ENCODE assay signal across 18 cellular contexts in the genomic region with DNA sequence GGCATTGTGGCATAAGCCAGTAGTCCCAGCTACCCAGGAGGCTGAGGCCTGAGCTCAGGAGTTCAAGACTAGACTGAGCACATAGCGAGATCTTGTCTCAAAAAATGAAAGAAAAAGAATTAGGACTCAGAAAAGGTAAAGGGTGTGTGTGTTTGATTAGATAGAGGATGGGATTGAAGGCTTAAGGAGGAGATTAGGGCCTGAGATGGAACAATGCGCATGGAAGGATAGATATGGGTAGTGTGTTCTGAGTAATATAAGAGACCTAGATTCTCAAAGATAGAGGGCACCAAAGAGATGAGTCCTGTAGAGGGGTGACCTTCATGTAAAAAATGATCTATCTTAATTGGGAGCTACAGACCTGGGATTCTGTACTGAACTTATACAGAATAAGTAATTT. TPM values are rescaled to one million over a fixed set of nuclear protein-coding genes. Genes with fewer than 3 reads are reported as not detected.
DNase-seq lines count a peak whose midpoint lies in the region; ATAC-seq, FAIRE-seq and TF ChIP-seq lines count a peak whose summit lies in the region.
"Had no signal": no experiment of that assay in that cellular context is flagged by ENCODE, and none has a peak within 500 bp of the region (broad histone marks: within the 10 kb centered on the region; RNA-seq: fewer than 3 reads in every experiment).

No MANE protein-coding gene starts in this region.

- TF ChIP-seq EP300 in K562 (IDR thresholded peaks at IDR 0.05; ENCODE audit: low read length): peak; percentile 68; the same call in 1 of the 2 replicates

- H2AFZ ChIP-seq in K562 (ENCODE audit: low read depth, low read length): no peak overlapping the region

- TF ChIP-seq POLR2A in K562 (conservative IDR thresholded peaks at IDR 0.05): no peak
- no peak for TF ChIP-seq POLR2A in testis (IDR thresholded peaks at IDR 0.05)

- H3K4me1 Mint-ChIP-seq in activated naive CD8-positive, alpha-beta T cell (ENCODE audit: low read depth): peaks cover 18% of the 10 kb centered on the region
- peaks cover 17% of the 10 kb centered on the region for H3K4me1 Mint-ChIP-seq in activated naive CD8-positive, alpha-beta T cell treated with anti-CD3 and anti-CD28 coated beads for 36 hours

- no peak overlapping the region for H3K27ac ChIP-seq in K562 (ENCODE audit: extremely low read depth, low read depth, low read length)
- H3K27ac ChIP-seq in testis: no peak overlapping the region
- H3K27ac ChIP-seq: vagina had no signal

- no peak overlapping the region for H3K4me3 Mint-ChIP-seq in activated naive CD8-positive, alpha-beta T cell
- H3K4me3 Mint-ChIP-seq in activated naive CD8-positive, alpha-beta T cell treated with anti-CD3 and anti-CD28 coated beads for 36 hours: no peak overlapping the region
- H3K4me3 Mint-ChIP-seq: brain, T-cell had no signal

- no peak overlapping the region for H3K9ac ChIP-seq in K562 (ENCODE audit: insufficient read depth in 1 of 2, low read depth in 2 of 2, low read length in 2 of 2)

- in situ Hi-C loops in K562 (cut with MboI): loop anchor here (25.0 kb wide), 1 partner anchor 723 kb away; no protein-coding TSS in a partner anchor

- no TSS peak for BruUV-seq in K562 (replicated peaks; lab: Mats Ljungman, UMichigan)

- H3K36me3 Mint-ChIP-seq in activated naive CD8-positive, alpha-beta T cell: no peaks in the 10 kb centered on the region
- H3K36me3 Mint-ChIP-seq in activated naive CD8-positive, alpha-beta T cell treated with anti-CD3 and anti-CD28 coated beads for 36 hours: peaks cover under 1% of the 10 kb centered on the region
- H3K36me3 Mint-ChIP-seq: brain, T-cell had no signal

- peak in 1 of 2 experiments; percentile 46; a peak in 2 of 4 replicates for TF ChIP-seq RAD21 in K562 (CRISPR knock-in tag; conservative IDR thresholded peaks at IDR 0.05 in 1 of 2, IDR thresholded peaks at IDR 0.05 in 1 of 2)

- peak overlapping the region; percentile 41 for H3K27ac Mint-ChIP-seq in activated naive CD8-positive, alpha-beta T cell
- H3K27ac Mint-ChIP-seq in activated naive CD8-positive, alpha-beta T cell treated with anti-CD3 and anti-CD28 coated beads for 36 hours: no peak overlapping the region

- peak; percentile 73 for ATAC-seq in K562
- ATAC-seq: left cardiac atrium, T-cell had no signal

- intact Hi-C loops in K562 (cut with micrococcal nuclease): loop anchor here (2.0 to 10.0 kb wide), 3 partner anchors 68 to 726 kb away; a partner anchor contains a TSS
- intact Hi-C loops in testis (cut with DNase I; ENCODE audit: low total_unique reads): no loop called here

- H3K36me3 ChIP-seq in K562 (ENCODE audit: control insufficient read depth, insufficient read depth, low read length) (no peaks in the 10 kb centered on the region), testis (ENCODE audit: low read depth, missing control alignments) (no peaks in the 10 kb centered on the region)
- H3K36me3 ChIP-seq: vagina had no signal

- H4K20me1 ChIP-seq in K562 (replicated peaks; ENCODE audit: control insufficient read depth, insufficient read depth, low read length): no peaks in the 10 kb centered on the region

- no peaks in the 10 kb centered on the region for H3K9me3 ChIP-seq in K562 (replicated peaks; ENCODE audit: control insufficient read depth, insufficient read depth, low read depth, low read length)
- no peaks in the 10 kb centered on the region for H3K9me3 ChIP-seq in testis
- H3K9me3 ChIP-seq: vagina had no signal

- H3K27me3 ChIP-seq in K562 (ENCODE audit: control insufficient read depth in 2 of 2, insufficient read depth in 2 of 2, low read length in 2 of 2): no peaks in the 10 kb centered on the region
- H3K27me3 ChIP-seq in testis: no peaks in the 10 kb centered on the region
- H3K27me3 ChIP-seq: vagina had no signal

- no peak for DNase-seq in activated naive CD8-positive, alpha-beta T cell treated with anti-CD3 and anti-CD28 coated beads for 36 hours
- DNase-seq in NAMALWA (ENCODE audit: low spot score) (peak; percentile 14), K562 (ENCODE audit: extremely low read depth in 1 of 4, low spot score in 3 of 4) (peak in 3 of 4 experiments; percentile 19 to 46 (median 34)), testis (no peak), anterior cingulate cortex (lab: John Stamatoyannopoulos, UW) (no peak), GDM1 (lab: John Stamatoyannopoulos, UW) (no peak)
- DNase-seq in activated T-cell treated with anti-CD3 and anti-CD28 coated beads, Interleukin-2, amount 50 U/mL, for 1 hour: no peak
- DNase-seq: activated CD4-positive, alpha-beta T cell treated with anti-CD3 and anti-CD28 coated beads, Interleukin-2, amount 50 U/mL, for 4 hours; activated effector memory CD4-positive, alpha-beta T cell treated with anti-CD3 and anti-CD28 coated beads, Interleukin-2, amount 50 U/mL, for 16 hours; head of caudate nucleus; left cardiac atrium; NCI-H187; stimulated activated CD4-positive, alpha-beta T cell treated with anti-CD3 and anti-CD28 coated beads, Interleukin-1b, Interleukin-23, amount 100 ng/mL, for 48 hours; T-cell had no signal

- TF ChIP-seq CTCF in K562 (IDR thresholded peaks at IDR 0.05 in 2 of 3, conservative IDR thresholded peaks at IDR 0.05 in 1 of 3; ENCODE audit: insufficient read depth in 2 of 3, low read depth in 1 of 3, low read length in 3 of 3) (peak in 1 of 3 experiments; percentile 42; a peak in 2 of 6 replicates), testis (IDR thresholded peaks at IDR 0.05) (no peak)

- no peaks in the 10 kb centered on the region for H3K27me3 Mint-ChIP-seq in activated naive CD8-positive, alpha-beta T cell
- no peaks in the 10 kb centered on the region for H3K27me3 Mint-ChIP-seq in activated naive CD8-positive, alpha-beta T cell treated with anti-CD3 and anti-CD28 coated beads for 36 hours
- H3K27me3 Mint-ChIP-seq: brain, T-cell had no signal

- H3K4me1 ChIP-seq in K562 (replicated peaks in 1 of 2; ENCODE audit: control insufficient read depth in 2 of 2, insufficient read depth in 2 of 2, low read length in 2 of 2) (peaks cover 9 to 14% of the 10 kb centered on the region in 2 experiments; a peak in 3 of 5 replicates), testis (no peaks in the 10 kb centered on the region)

- POLR2A ChIA-PET in K562 (lab: Yijun Ruan, JAX): interaction anchor here (1.0 to 1.5 kb wide), 9 partner anchors 8 to 167 kb away, joined by 3 to 5 read pairs (median 3); a partner anchor contains a TSS

- CTCF ChIA-PET in K562 (lab: Yijun Ruan, JAX; ENCODE audit: low intra/inter-chr PET ratio): interaction anchor here (4.1 kb wide), 1 partner anchor 161 kb away, joined by 19 read pairs; no protein-coding TSS in a partner anchor

- no peak overlapping the region for H3K4me3 ChIP-seq in K562
- no peak overlapping the region for H3K4me3 ChIP-seq in testis
- H3K4me3 ChIP-seq: vagina had no signal

- H3K79me2 ChIP-seq in K562 (ENCODE audit: control insufficient read depth, insufficient read depth, low read length): no peaks in the 10 kb centered on the region

- no peaks in the 10 kb centered on the region for H3K9me3 Mint-ChIP-seq in activated naive CD8-positive, alpha-beta T cell (ENCODE audit: low read depth)
- no peaks in the 10 kb centered on the region for H3K9me3 Mint-ChIP-seq in activated naive CD8-positive, alpha-beta T cell treated with anti-CD3 and anti-CD28 coated beads for 36 hours
- H3K9me3 Mint-ChIP-seq: T-cell had no signal

- H3K9me1 ChIP-seq in K562 (ENCODE audit: control insufficient read depth, insufficient read depth, low read length): no peaks in the 10 kb centered on the region

- FAIRE-seq in K562 (lab: Jason Lieb, UNC): no peak
- FAIRE-seq: endometrium had no signal

- H3K4me2 ChIP-seq in K562 (ENCODE audit: insufficient read depth, low read length): peak overlapping the region; percentile 13; the same call in 1 of the 2 replicates

- WGBS in K562 (ENCODE audit: insufficient coverage, low coverage, missing lambda C conversion rate): 14% methylated on average over 2 of the region's 2 CpGs
- 92% methylated on average over 2 of the region's 2 CpGs for WGBS in testis, 2 donors

TF ChIP-seq in K562, 482 proteins besides CTCF, POLR2A, EP300 and RAD21 (continues in another document):
- TF ChIP-seq GTF2A2 (tag; IDR thresholded peaks at IDR 0.05) (no peak), FOSL1 (tag; conservative IDR thresholded peaks at IDR 0.05) (peak; percentile 29; the same call in 1 of the 2 replicates)
- TF ChIP-seq, protein P1, sequence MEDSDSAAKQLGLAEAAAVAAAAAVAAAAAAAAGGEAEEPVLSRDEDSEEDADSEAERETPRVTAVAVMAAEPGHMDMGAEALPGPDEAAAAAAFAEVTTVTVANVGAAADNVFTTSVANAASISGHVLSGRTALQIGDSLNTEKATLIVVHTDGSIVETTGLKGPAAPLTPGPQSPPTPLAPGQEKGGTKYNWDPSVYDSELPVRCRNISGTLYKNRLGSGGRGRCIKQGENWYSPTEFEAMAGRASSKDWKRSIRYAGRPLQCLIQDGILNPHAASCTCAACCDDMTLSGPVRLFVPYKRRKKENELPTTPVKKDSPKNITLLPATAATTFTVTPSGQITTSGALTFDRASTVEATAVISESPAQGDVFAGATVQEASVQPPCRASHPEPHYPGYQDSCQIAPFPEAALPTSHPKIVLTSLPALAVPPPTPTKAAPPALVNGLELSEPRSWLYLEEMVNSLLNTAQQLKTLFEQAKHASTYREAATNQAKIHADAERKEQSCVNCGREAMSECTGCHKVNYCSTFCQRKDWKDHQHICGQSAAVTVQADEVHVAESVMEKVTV (CRISPR knock-in tag; IDR thresholded peaks at IDR 0.05): 0 out of 2 replicates have a peak, but pooled peaks have one; percentile 27

RNA-seq across cellular contexts. Expression of a gene that starts 17.3 kb away (rescaled TPM):
- total RNA-seq in activated naive CD8-positive, alpha-beta T cell treated with anti-CD3 and anti-CD28 coated beads for 36 hours: 10 to 100 TPM; 23.1 to 23.4 TPM
- 1.1 and 2.7 TPM in 2 replicates for total RNA-seq in K562 (2011; cell fraction: chromatin; rRNA removed; ENCODE audit: low replicate concordance)
- 0.17 and 0.92 TPM in 2 replicates for total RNA-seq in K562 (2011; cell fraction: nucleolus; rRNA removed)
- total RNA-seq in K562 (2011; cell fraction: nucleoplasm; rRNA removed): 0.88 and 1.5 TPM in 2 replicates
- total RNA-seq in K562 (2014; rRNA removed) (0.29 and 1.2 TPM in 2 replicates), K562 (2014; rRNA removed; fragmentation: Illumina TruSeq; extraction: Trizol) (0.83 and 1.1 TPM in 2 replicates), K562 (2015; rRNA removed; fragmentation: Illumina TruSeq; extraction: Trizol) (0.58 and 1.1 TPM in 2 replicates), K562 (2021) (0.71 and 0.72 TPM in 2 replicates), testis (10 to 100 TPM; 12.3 to 13.1 TPM)
- polyA plus RNA-seq in K562 (2011; rRNA removed) (0.84 and 1.0 TPM in 2 replicates), K562 (2014; fragmentation: Illumina TruSeq; extraction: Trizol) (1.3 TPM in 2 replicates), K562 (2014; fragmentation: Nextera tagmentation; extraction: Ambion mirVana) (1 to 10 TPM in 1 of 2 experiments, under 1 TPM in 1; 0.68 to 1.0 TPM), K562 (2014; rRNA removed) (0.29 and 0.42 TPM in 2 replicates), testis (ENCODE audit: insufficient read depth, low read depth, low replicate concordance) (11.4 TPM)
- 0.28 and 0.94 TPM in 2 replicates for polyA plus RNA-seq in K562 (2011; cell fraction: cytosol; rRNA removed)
- polyA plus RNA-seq in K562 (2011; cell fraction: nucleus; rRNA removed): 0.38 and 0.46 TPM in 2 replicates
- 1.00 and 1.1 TPM in 2 replicates for polyA plus RNA-seq in K562 (2012)
- 1.1 and 3.2 TPM in 2 replicates for polyA minus RNA-seq in K562 (2011; rRNA and poly(A)+ RNA removed)
- polyA minus RNA-seq in K562 (2011; cell fraction: cytosol; rRNA and poly(A)+ RNA removed): 0.38 and 1.4 TPM in 2 replicates
- 0.27 and 1.00 TPM in 2 replicates for polyA minus RNA-seq in K562 (2011; cell fraction: nucleus; rRNA and poly(A)+ RNA removed)

Comparison
In these comparisons a context has a peak if more than half of its experiments do, and no peak if none do; other contexts are left out.
1. DNase-seq: peak in NAMALWA (single experiment) and K562 (3 of 4); none in activated naive CD8-positive, alpha-beta T cell treated with anti-CD3 and anti-CD28 coated beads for 36 hours (single experiment), activated T-cell treated with anti-CD3 and anti-CD28 coated beads, Interleukin-2, amount 50 U/mL, for 1 hour (single experiment), testis (single experiment), anterior cingulate cortex (0 of 58) and GDM1 (single experiment).